ENCODE assay signal across 1 cellular context in genomic region chr6:35453236-35453635, GRCh38.
TF ChIP-seq lines count a peak whose summit lies in the region.

No MANE protein-coding gene starts in this region.

TF ChIP-seq in K562, 482 proteins besides CTCF, POLR2A, EP300 and RAD21 (continued from another document):
- TF ChIP-seq ZNF175 (CRISPR knock-in tag; IDR thresholded peaks at IDR 0.05; ENCODE audit: low read depth) (no peak), ZNF408 (CRISPR knock-in tag; IDR thresholded peaks at IDR 0.05; ENCODE audit: low read depth) (no peak)
